Comparison of ENCODE assay signal across 1 cellular context in genomic region chr3:195542691-195543641, GRCh38.
TF ChIP-seq lines count a peak whose summit lies in the region.

TSS of gene PPP1R2 (minus strand) at chr3:195543325. CDS start at chr3:195543025, 300 bp downstream.

TF ChIP-seq in HepG2, 621 proteins besides CTCF, POLR2A, EP300 and RAD21 (continued from another document and continues in another):
- TF ChIP-seq NFKB2 (CRISPR knock-in tag; IDR thresholded peaks at IDR 0.05; ENCODE audit: borderline replicate concordance) (peak; percentile 80; the same call in 1 of the 2 replicates), SIN3A (IDR thresholded peaks at IDR 0.05; ENCODE audit: borderline replicate concordance, low read depth, low read length) (peak; percentile 20; the same call in 1 of the 2 replicates), ZNF773 (CRISPR knock-in tag; IDR thresholded peaks at IDR 0.05; ENCODE audit: borderline replicate concordance) (peak; percentile 85; the same call in 1 of the 2 replicates), ZNF639 (CRISPR knock-in tag; conservative IDR thresholded peaks at IDR 0.05) (no peak), CSRNP2 (CRISPR knock-in tag; conservative IDR thresholded peaks at IDR 0.05; ENCODE audit: low read depth) (no peak), HOXA5 (CRISPR knock-in tag; IDR thresholded peaks at IDR 0.05) (peak; percentile 73; the same call in 1 of the 2 replicates), BRCA1 (CRISPR knock-in tag; IDR thresholded peaks at IDR 0.05) (0 out of 2 replicates have a peak, but pooled peaks have one; percentile 20), CENPX (CRISPR knock-in tag; IDR thresholded peaks at IDR 0.05) (no peak), ZNF775 (CRISPR knock-in tag; IDR thresholded peaks at IDR 0.05; ENCODE audit: borderline replicate concordance) (no peak), ZNF672 (CRISPR knock-in tag; IDR thresholded peaks at IDR 0.05) (no peak), ZMYM3 (CRISPR knock-in tag; IDR thresholded peaks at IDR 0.05) (no peak), ZNF530 (CRISPR knock-in tag; IDR thresholded peaks at IDR 0.05; ENCODE audit: low read depth) (no peak), ZNF12 (CRISPR knock-in tag; IDR thresholded peaks at IDR 0.05) (0 out of 2 replicates have a peak, but pooled peaks have one; percentile 9), NFIC (IDR thresholded peaks at IDR 0.05; ENCODE audit: low read length) (no peak), ZNF160 (CRISPR knock-in tag; IDR thresholded peaks at IDR 0.05) (no peak; the same call in 1 of the 2 replicates), CAMTA2 (CRISPR knock-in tag; IDR thresholded peaks at IDR 0.05; ENCODE audit: borderline replicate concordance) (no peak), NRL (CRISPR knock-in tag; IDR thresholded peaks at IDR 0.05; ENCODE audit: borderline replicate concordance) (peak; percentile 90), ZNF124 (CRISPR knock-in tag; IDR thresholded peaks at IDR 0.05) (0 out of 2 replicates have a peak, but pooled peaks have one; percentile 43), ZSCAN9 (CRISPR knock-in tag; IDR thresholded peaks at IDR 0.05; ENCODE audit: borderline replicate concordance) (no peak), ZNF329 (CRISPR knock-in tag; IDR thresholded peaks at IDR 0.05; ENCODE audit: low read depth) (no peak), YY1 (IDR thresholded peaks at IDR 0.05; ENCODE audit: insufficient read depth, insufficient replicate concordance, low read depth, low read length) (peak; percentile 70), TEAD3 (CRISPR knock-in tag; optimal IDR thresholded peaks at IDR 0.05; ENCODE audit: borderline replicate concordance) (peak; percentile 16), ZNF451 (CRISPR knock-in tag; IDR thresholded peaks at IDR 0.05) (no peak), PLRG1 (conservative IDR thresholded peaks at IDR 0.05) (no peak), RNF2 (conservative IDR thresholded peaks at IDR 0.05; ENCODE audit: low read depth) (peak; percentile 58; the same call in 1 of the 2 replicates), ZNF343 (CRISPR knock-in tag; IDR thresholded peaks at IDR 0.05) (0 out of 2 replicates have a peak, but pooled peaks have one; percentile 58), ZNF207 (IDR thresholded peaks at IDR 0.05; ENCODE audit: borderline replicate concordance) (no peak), SMAD1 (CRISPR knock-in tag; IDR thresholded peaks at IDR 0.05; ENCODE audit: borderline replicate concordance, low read depth) (no peak), ASH2L (IDR thresholded peaks at IDR 0.05; ENCODE audit: insufficient read length, low read depth, low read length) (peak; percentile 72), SOX5 (CRISPR knock-in tag; IDR thresholded peaks at IDR 0.05; ENCODE audit: borderline replicate concordance) (no peak; the same call in 1 of the 2 replicates), ZSCAN5A (CRISPR knock-in tag; IDR thresholded peaks at IDR 0.05; ENCODE audit: borderline replicate concordance) (no peak), ZNF883 (CRISPR knock-in tag; IDR thresholded peaks at IDR 0.05; ENCODE audit: not compliant biosample characterization) (peak; percentile 70), KDM5B (CRISPR knock-in tag; IDR thresholded peaks at IDR 0.05; ENCODE audit: borderline replicate concordance) (peak; percentile 91), ZIK1 (CRISPR knock-in tag; IDR thresholded peaks at IDR 0.05; ENCODE audit: borderline replicate concordance, low read depth) (peak; percentile 53; the same call in 1 of the 2 replicates), ZNF737 (CRISPR knock-in tag; IDR thresholded peaks at IDR 0.05; ENCODE audit: borderline replicate concordance) (0 out of 2 replicates have a peak, but pooled peaks have one; percentile 63), HIC2 (CRISPR knock-in tag; IDR thresholded peaks at IDR 0.05; ENCODE audit: low read depth) (peak; percentile 27; the same call in 1 of the 2 replicates), REL (CRISPR knock-in tag; conservative IDR thresholded peaks at IDR 0.05) (no peak), ZNF446 (CRISPR knock-in tag; IDR thresholded peaks at IDR 0.05) (no peak), SIX4 (CRISPR knock-in tag; IDR thresholded peaks at IDR 0.05) (0 out of 2 replicates have a peak, but pooled peaks have one; percentile 59), MATR3 (CRISPR knock-in tag; IDR thresholded peaks at IDR 0.05) (no peak), ZNF121 (CRISPR knock-in tag; IDR thresholded peaks at IDR 0.05) (no peak), GMEB1 (CRISPR knock-in tag; IDR thresholded peaks at IDR 0.05; ENCODE audit: borderline replicate concordance) (peak; percentile 72; the same call in 1 of the 2 replicates), TBL1XR1 (IDR thresholded peaks at IDR 0.05; ENCODE audit: borderline replicate concordance, low read length, partially characterized antibody) (no peak), TEAD2 (CRISPR knock-in tag; IDR thresholded peaks at IDR 0.05) (0 out of 2 replicates have a peak, but pooled peaks have one; percentile 19), ZNF296 (CRISPR knock-in tag; conservative IDR thresholded peaks at IDR 0.05) (no peak)
- TF ChIP-seq, protein P1, sequence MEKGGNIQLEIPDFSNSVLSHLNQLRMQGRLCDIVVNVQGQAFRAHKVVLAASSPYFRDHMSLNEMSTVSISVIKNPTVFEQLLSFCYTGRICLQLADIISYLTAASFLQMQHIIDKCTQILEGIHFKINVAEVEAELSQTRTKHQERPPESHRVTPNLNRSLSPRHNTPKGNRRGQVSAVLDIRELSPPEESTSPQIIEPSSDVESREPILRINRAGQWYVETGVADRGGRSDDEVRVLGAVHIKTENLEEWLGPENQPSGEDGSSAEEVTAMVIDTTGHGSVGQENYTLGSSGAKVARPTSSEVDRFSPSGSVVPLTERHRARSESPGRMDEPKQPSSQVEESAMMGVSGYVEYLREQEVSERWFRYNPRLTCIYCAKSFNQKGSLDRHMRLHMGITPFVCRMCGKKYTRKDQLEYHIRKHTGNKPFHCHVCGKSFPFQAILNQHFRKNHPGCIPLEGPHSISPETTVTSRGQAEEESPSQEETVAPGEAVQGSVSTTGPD (CRISPR knock-in tag; IDR thresholded peaks at IDR 0.05), result no peak; the same call in 1 of the 2 replicates
- TF ChIP-seq, protein P2, sequence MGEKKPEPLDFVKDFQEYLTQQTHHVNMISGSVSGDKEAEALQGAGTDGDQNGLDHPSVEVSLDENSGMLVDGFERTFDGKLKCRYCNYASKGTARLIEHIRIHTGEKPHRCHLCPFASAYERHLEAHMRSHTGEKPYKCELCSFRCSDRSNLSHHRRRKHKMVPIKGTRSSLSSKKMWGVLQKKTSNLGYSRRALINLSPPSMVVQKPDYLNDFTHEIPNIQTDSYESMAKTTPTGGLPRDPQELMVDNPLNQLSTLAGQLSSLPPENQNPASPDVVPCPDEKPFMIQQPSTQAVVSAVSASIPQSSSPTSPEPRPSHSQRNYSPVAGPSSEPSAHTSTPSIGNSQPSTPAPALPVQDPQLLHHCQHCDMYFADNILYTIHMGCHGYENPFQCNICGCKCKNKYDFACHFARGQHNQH (CRISPR knock-in tag; IDR thresholded peaks at IDR 0.05), result 0 out of 2 replicates have a peak, but pooled peaks have one; percentile 33
- TF ChIP-seq, protein P3, sequence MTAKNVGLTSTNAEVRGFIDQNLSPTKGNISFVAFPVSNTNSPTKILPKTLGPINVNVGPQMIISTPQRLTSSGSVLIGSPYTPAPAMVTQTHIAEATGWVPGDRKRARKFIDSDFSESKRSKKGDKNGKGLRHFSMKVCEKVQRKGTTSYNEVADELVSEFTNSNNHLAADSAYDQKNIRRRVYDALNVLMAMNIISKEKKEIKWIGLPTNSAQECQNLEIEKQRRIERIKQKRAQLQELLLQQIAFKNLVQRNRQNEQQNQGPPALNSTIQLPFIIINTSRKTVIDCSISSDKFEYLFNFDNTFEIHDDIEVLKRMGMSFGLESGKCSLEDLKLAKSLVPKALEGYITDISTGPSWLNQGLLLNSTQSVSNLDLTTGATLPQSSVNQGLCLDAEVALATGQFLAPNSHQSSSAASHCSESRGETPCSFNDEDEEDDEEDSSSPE (CRISPR knock-in tag; IDR thresholded peaks at IDR 0.05), result peak; percentile 65
- TF ChIP-seq, protein P4, sequence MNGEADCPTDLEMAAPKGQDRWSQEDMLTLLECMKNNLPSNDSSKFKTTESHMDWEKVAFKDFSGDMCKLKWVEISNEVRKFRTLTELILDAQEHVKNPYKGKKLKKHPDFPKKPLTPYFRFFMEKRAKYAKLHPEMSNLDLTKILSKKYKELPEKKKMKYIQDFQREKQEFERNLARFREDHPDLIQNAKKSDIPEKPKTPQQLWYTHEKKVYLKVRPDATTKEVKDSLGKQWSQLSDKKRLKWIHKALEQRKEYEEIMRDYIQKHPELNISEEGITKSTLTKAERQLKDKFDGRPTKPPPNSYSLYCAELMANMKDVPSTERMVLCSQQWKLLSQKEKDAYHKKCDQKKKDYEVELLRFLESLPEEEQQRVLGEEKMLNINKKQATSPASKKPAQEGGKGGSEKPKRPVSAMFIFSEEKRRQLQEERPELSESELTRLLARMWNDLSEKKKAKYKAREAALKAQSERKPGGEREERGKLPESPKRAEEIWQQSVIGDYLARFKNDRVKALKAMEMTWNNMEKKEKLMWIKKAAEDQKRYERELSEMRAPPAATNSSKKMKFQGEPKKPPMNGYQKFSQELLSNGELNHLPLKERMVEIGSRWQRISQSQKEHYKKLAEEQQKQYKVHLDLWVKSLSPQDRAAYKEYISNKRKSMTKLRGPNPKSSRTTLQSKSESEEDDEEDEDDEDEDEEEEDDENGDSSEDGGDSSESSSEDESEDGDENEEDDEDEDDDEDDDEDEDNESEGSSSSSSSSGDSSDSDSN (CRISPR knock-in tag; IDR thresholded peaks at IDR 0.05), result peak; percentile 86
- TF ChIP-seq, protein P5, sequence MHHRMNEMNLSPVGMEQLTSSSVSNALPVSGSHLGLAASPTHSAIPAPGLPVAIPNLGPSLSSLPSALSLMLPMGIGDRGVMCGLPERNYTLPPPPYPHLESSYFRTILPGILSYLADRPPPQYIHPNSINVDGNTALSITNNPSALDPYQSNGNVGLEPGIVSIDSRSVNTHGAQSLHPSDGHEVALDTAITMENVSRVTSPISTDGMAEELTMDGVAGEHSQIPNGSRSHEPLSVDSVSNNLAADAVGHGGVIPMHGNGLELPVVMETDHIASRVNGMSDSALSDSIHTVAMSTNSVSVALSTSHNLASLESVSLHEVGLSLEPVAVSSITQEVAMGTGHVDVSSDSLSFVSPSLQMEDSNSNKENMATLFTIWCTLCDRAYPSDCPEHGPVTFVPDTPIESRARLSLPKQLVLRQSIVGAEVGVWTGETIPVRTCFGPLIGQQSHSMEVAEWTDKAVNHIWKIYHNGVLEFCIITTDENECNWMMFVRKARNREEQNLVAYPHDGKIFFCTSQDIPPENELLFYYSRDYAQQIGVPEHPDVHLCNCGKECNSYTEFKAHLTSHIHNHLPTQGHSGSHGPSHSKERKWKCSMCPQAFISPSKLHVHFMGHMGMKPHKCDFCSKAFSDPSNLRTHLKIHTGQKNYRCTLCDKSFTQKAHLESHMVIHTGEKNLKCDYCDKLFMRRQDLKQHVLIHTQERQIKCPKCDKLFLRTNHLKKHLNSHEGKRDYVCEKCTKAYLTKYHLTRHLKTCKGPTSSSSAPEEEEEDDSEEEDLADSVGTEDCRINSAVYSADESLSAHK (CRISPR knock-in tag; IDR thresholded peaks at IDR 0.05; ENCODE audit: borderline replicate concordance), result no peak
